8 cellular contexts compared by ENCODE assay signal in genomic region chr7:96154506-96154905, GRCh38.
DNase-seq lines count a peak whose midpoint lies in the region; ATAC-seq, FAIRE-seq and TF ChIP-seq lines count a peak whose summit lies in the region.
"Not testable (repeated sequence)": the region's sequence is repeated elsewhere in the genome, so short reads cannot be mapped to it uniquely, and the experiment has no call there.

No MANE protein-coding gene starts in this region.

- not testable (repeated sequence) for H2AK5ac ChIP-seq in IMR-90 (ENCODE audit: low read depth, low read length)

- no CpG with 5 or more reads among the region's 6 CpGs for WGBS in IMR-90 (ENCODE audit: extremely low coverage in 2 of 2, insufficient read length in 1 of 2), 2 experiments

- not testable (repeated sequence) for H3K4me2 ChIP-seq in IMR-90 (ENCODE audit: low read depth, low read length); osteoblast (ENCODE audit: insufficient read depth, low read length)

- H2AFZ ChIP-seq in IMR-90 (replicated peaks; ENCODE audit: low read length, poor library complexity); osteoblast (ENCODE audit: low read length): not testable (repeated sequence)

- not testable (repeated sequence) for FAIRE-seq in H54 (lab: Jason Lieb, UNC)

- H3K27ac Mint-ChIP-seq in activated T-helper 17 cell treated with anti-CD3 and anti-CD28 coated beads, Interleukin-2, amount 50 U/mL, for 72 hours, result not testable (repeated sequence)

- H4K20me1 ChIP-seq in IMR-90 (ENCODE audit: insufficient read depth, low read length); osteoblast (ENCODE audit: insufficient read depth, low read length): not testable (repeated sequence)

- POLR2A ChIA-PET in AG04450 (lab: Yijun Ruan, JAX); IMR-90 (lab: Charles Lee; ENCODE audit: unreplicated experiment): not testable (repeated sequence)

- H3K4ac ChIP-seq in IMR-90 (ENCODE audit: low read depth, low read length), result not testable (repeated sequence)

- not testable (repeated sequence) for H3K56ac ChIP-seq in IMR-90 (ENCODE audit: extremely low read depth, insufficient read depth, low read length)

- CTCF ChIA-PET in AG04450 (lab: Charles Lee), result interaction anchor here (0.6 kb wide), 1 partner anchor 1768 kb away, joined by 3 read pairs; no protein-coding TSS in a partner anchor
- CTCF ChIA-PET in IMR-90 (lab: Yijun Ruan, JAX), result not testable (repeated sequence)

- not testable (repeated sequence) for TF ChIP-seq RAD21 in IMR-90 (IDR thresholded peaks at IDR 0.05; ENCODE audit: low read length)

- not testable (repeated sequence) for H3K27me3 ChIP-seq in AG04450 (ENCODE audit: control insufficient read depth, insufficient read depth, low read length); IMR-90 (ENCODE audit: control insufficient read depth, insufficient read depth, low read length); osteoblast (ENCODE audit: insufficient read depth, low read length)

- not testable (repeated sequence) for H3K18ac ChIP-seq in IMR-90 (ENCODE audit: low read depth, low read length)

- BruUV-seq in IMR-90 (replicated peaks; lab: Mats Ljungman, UMichigan), result not testable (repeated sequence)

- not testable (repeated sequence) for H2BK20ac ChIP-seq in IMR-90 (ENCODE audit: low read depth, low read length)

- H3K9me3 Mint-ChIP-seq in activated T-helper 17 cell treated with anti-CD3 and anti-CD28 coated beads, Interleukin-2, amount 50 U/mL, for 72 hours, result not testable (repeated sequence)

- not testable (repeated sequence) for H2BK120ac ChIP-seq in IMR-90 (ENCODE audit: low read depth, low read length)

- H3K4me3 ChIP-seq in AG04450 (ENCODE audit: low read depth, low read length); IMR-90 (ENCODE audit: insufficient read depth, low read depth, low read length); fibroblast of mammary gland (ENCODE audit: control insufficient read depth, low read depth, low read length); osteoblast (ENCODE audit: insufficient read depth, low read length): not testable (repeated sequence)

- not testable (repeated sequence) for H3K4me1 Mint-ChIP-seq in activated T-helper 17 cell treated with anti-CD3 and anti-CD28 coated beads, Interleukin-2, amount 50 U/mL, for 72 hours

- H3K9ac ChIP-seq in IMR-90 (ENCODE audit: low read depth, low read length), result not testable (repeated sequence)

- not testable (repeated sequence) for H4K91ac ChIP-seq in IMR-90 (ENCODE audit: insufficient read depth, low read depth, low read length)

- not testable (repeated sequence) for TF ChIP-seq CTCF in AG04450 (IDR thresholded peaks at IDR 0.05; ENCODE audit: low read depth, low read length); IMR-90 (conservative IDR thresholded peaks at IDR 0.05; ENCODE audit: low read depth, low read length); fibroblast of mammary gland (conservative IDR thresholded peaks at IDR 0.05; ENCODE audit: control insufficient read depth, insufficient read depth, low read depth, low read length); osteoblast (IDR thresholded peaks at IDR 0.05; ENCODE audit: extremely low read depth, low read depth, low read length)

- dilution Hi-C loops in IMR-90 (cut with HindIII; ENCODE audit: low sequenced_read_pairs, unreplicated experiment), result not testable (repeated sequence)

- peaks cover 43% of the 10 kb centered on the region for H3K36me3 Mint-ChIP-seq in activated T-helper 17 cell treated with anti-CD3 and anti-CD28 coated beads, Interleukin-2, amount 50 U/mL, for 72 hours (ENCODE audit: low read depth)

- H4K5ac ChIP-seq in IMR-90 (ENCODE audit: low read depth, low read length), result not testable (repeated sequence)

- not testable (repeated sequence) for H3K9me3 ChIP-seq in AG04450 (ENCODE audit: control insufficient read depth, insufficient read depth, low read length); IMR-90 (ENCODE audit: control insufficient read depth, insufficient read depth, low read length); osteoblast (ENCODE audit: low read depth, low read length)

- H2BK5ac ChIP-seq in IMR-90 (ENCODE audit: low read depth, low read length, poor library complexity, severe bottlenecking), result not testable (repeated sequence)

- H3K14ac ChIP-seq in IMR-90 (replicated peaks; ENCODE audit: low read depth, low read length), result not testable (repeated sequence)

- intact Hi-C loops in IMR-90 (cut with micrococcal nuclease), result not testable (repeated sequence)

- not testable (repeated sequence) for H3K23ac ChIP-seq in IMR-90 (ENCODE audit: low read depth, low read length)

- H3K27me3 Mint-ChIP-seq in activated T-helper 17 cell treated with anti-CD3 and anti-CD28 coated beads, Interleukin-2, amount 50 U/mL, for 72 hours, result not testable (repeated sequence)

- in situ Hi-C loops in IMR-90 (cut with MboI; ENCODE audit: low sequenced_read_pairs), result not testable (repeated sequence)

- peak; percentile 60; the same call in 1 of the 2 replicates for ATAC-seq in IMR-90 (ENCODE audit: low read depth)
- peak; percentile 65 for ATAC-seq in activated T-helper 17 cell treated with anti-CD3 and anti-CD28 coated beads, Interleukin-2, amount 50 U/mL, for 72 hours (replicated peaks)

- not testable (repeated sequence) for H3K79me1 ChIP-seq in IMR-90 (ENCODE audit: low read depth in 1 of 2, low read length in 2 of 2)

- H2AK9ac ChIP-seq in IMR-90 (replicated peaks; ENCODE audit: low read depth, low read length, poor library complexity), result not testable (repeated sequence)

- not testable (repeated sequence) for H4K8ac ChIP-seq in IMR-90 (ENCODE audit: low read depth in 2 of 2, low read length in 2 of 2)

- H3K36me3 ChIP-seq in IMR-90 (ENCODE audit: control insufficient read depth, insufficient read depth, low read length); osteoblast (ENCODE audit: insufficient read depth, low read length): not testable (repeated sequence)

- H3K79me2 ChIP-seq in osteoblast (ENCODE audit: insufficient read depth, low read length), result not testable (repeated sequence)

- H3K9me1 ChIP-seq in IMR-90 (ENCODE audit: insufficient read depth, low read length), result not testable (repeated sequence)

- not testable (repeated sequence) for TF ChIP-seq POLR2A in H54 (IDR thresholded peaks at IDR 0.05; ENCODE audit: low read depth, low read length); IMR-90 (IDR thresholded peaks at IDR 0.05; ENCODE audit: low read depth, low read length)

- not testable (repeated sequence) for H3K4me1 ChIP-seq in IMR-90 (ENCODE audit: control insufficient read depth, insufficient read depth, low read length); osteoblast (ENCODE audit: insufficient read depth, low read length)

- H3K4me3 Mint-ChIP-seq in activated T-helper 17 cell treated with anti-CD3 and anti-CD28 coated beads, Interleukin-2, amount 50 U/mL, for 72 hours, result not testable (repeated sequence)

- H2BK15ac ChIP-seq in IMR-90 (ENCODE audit: low read depth, low read length), result not testable (repeated sequence)

- peak; percentile 3 for DNase-seq in AG04450 (ENCODE audit: low read depth, low spot score)
- DNase-seq in DMS53 (lab: John Stamatoyannopoulos, UW), result peak; percentile 14
- DNase-seq in H54 (ENCODE audit: insufficient read length, low spot score), result peak; percentile 29
- peak; percentile 76 for DNase-seq in IMR-90
- peak; percentile 31 for DNase-seq in RPMI7951 (ENCODE audit: low read depth)
- DNase-seq in fibroblast of mammary gland (ENCODE audit: low read depth), result peak; percentile 75
- DNase-seq in osteoblast (ENCODE audit: insufficient read length, low spot score, missing footprints), result peak; percentile 77

- H3K27ac ChIP-seq in AG04450 (ENCODE audit: low read depth, low read length); IMR-90 (ENCODE audit: insufficient read depth, low read length); osteoblast (ENCODE audit: low read depth, low read length): not testable (repeated sequence)

Comparison
In these comparisons a context has a peak if more than half of its experiments do, and no peak if none do; other contexts are left out.
1. DNase-seq: peak in every context shown above with its lines; median percentile 77 in osteoblast; 76 in IMR-90; 75 in fibroblast of mammary gland; 31 in RPMI7951; 29 in H54; 14 in DMS53; 3 in AG04450.